17 cellular contexts compared by ENCODE assay signal in genomic region chr7:148151778-148152177, GRCh38.
"Had no signal": no experiment of that assay in that cellular context is flagged by ENCODE, and none has a peak within 500 bp of the region (broad histone marks: within the 10 kb centered on the region; RNA-seq: fewer than 3 reads in every experiment).

No MANE protein-coding gene starts in this region.

- ATAC-seq: activated naive CD4-positive, alpha-beta T cell treated with anti-CD3 and anti-CD28 coated beads, Interleukin-2, amount 50 U/mL, for 72 hours; body of pancreas; left lung; stimulated activated naive B cell treated with anti-CD40 and anti-IgM and Interleukin-4, amounts not matched to agents 10 μg/mL and 1 μg/mL and 100 μg/mL, for 72 hours; T-helper 17 cell had no signal

- H3K27ac ChIP-seq: body of pancreas, esophagus squamous epithelium, left lung, sigmoid colon had no signal

- DNase-seq: activated CD4-positive, CD25-positive, alpha-beta regulatory T cell; activated effector memory CD4-positive, alpha-beta T cell treated with anti-CD3 and anti-CD28 coated beads, Interleukin-2, amount 50 U/mL, for 16 hours; activated T-cell treated with anti-CD3 and anti-CD28 coated beads, Interleukin-2, amount 50 U/mL, for 1 hour; amniotic stem cell; body of pancreas; dermis blood vessel endothelial cell; esophagus squamous epithelium; foreskin fibroblast; left lung; nephron progenitor cell; sigmoid colon; stimulated activated CD4-positive, alpha-beta T cell treated with anti-CD3 and anti-CD28 coated beads, Interleukin-2, amount 100 ng/mL, for 24 hours; stimulated activated naive B cell treated with anti-CD40 and anti-IgM and Interleukin-4, amounts not matched to agents 10 μg/mL and 1 μg/mL and 100 μg/mL, for 72 hours; substantia nigra; T-helper 17 cell; trophoblast cell had no signal

- H3K4me3 Mint-ChIP-seq: nephron progenitor cell; stimulated activated naive B cell treated with anti-CD40 and anti-IgM and Interleukin-4, amounts not matched to agents 10 μg/mL and 1 μg/mL and 100 μg/mL, for 72 hours; T-helper 17 cell had no signal

- H3K36me3 Mint-ChIP-seq: activated naive CD4-positive, alpha-beta T cell treated with anti-CD3 and anti-CD28 coated beads, Interleukin-2, amount 50 U/mL, for 72 hours; stimulated activated naive B cell treated with anti-CD40 and anti-IgM and Interleukin-4, amounts not matched to agents 10 μg/mL and 1 μg/mL and 100 μg/mL, for 72 hours had no signal

- H3K36me3 ChIP-seq: esophagus squamous epithelium, left lung, sigmoid colon had no signal

- H3K27ac Mint-ChIP-seq: activated naive CD4-positive, alpha-beta T cell treated with anti-CD3 and anti-CD28 coated beads, Interleukin-2, amount 50 U/mL, for 72 hours; nephron progenitor cell; stimulated activated naive B cell treated with anti-CD40 and anti-IgM and Interleukin-4, amounts not matched to agents 10 μg/mL and 1 μg/mL and 100 μg/mL, for 72 hours; T-helper 17 cell had no signal

- H3K9me3 ChIP-seq: body of pancreas, esophagus squamous epithelium, left lung, sigmoid colon had no signal

- H3K27me3 ChIP-seq: body of pancreas, esophagus squamous epithelium, left lung, sigmoid colon had no signal

- H3K4me3 ChIP-seq: body of pancreas, esophagus squamous epithelium, left lung, sigmoid colon had no signal

- H3K4me1 Mint-ChIP-seq: stimulated activated naive B cell treated with anti-CD40 and anti-IgM and Interleukin-4, amounts not matched to agents 10 μg/mL and 1 μg/mL and 100 μg/mL, for 72 hours; T-helper 17 cell had no signal
